Comparison of ENCODE assay signal across 8 cellular contexts in the genomic region with DNA sequence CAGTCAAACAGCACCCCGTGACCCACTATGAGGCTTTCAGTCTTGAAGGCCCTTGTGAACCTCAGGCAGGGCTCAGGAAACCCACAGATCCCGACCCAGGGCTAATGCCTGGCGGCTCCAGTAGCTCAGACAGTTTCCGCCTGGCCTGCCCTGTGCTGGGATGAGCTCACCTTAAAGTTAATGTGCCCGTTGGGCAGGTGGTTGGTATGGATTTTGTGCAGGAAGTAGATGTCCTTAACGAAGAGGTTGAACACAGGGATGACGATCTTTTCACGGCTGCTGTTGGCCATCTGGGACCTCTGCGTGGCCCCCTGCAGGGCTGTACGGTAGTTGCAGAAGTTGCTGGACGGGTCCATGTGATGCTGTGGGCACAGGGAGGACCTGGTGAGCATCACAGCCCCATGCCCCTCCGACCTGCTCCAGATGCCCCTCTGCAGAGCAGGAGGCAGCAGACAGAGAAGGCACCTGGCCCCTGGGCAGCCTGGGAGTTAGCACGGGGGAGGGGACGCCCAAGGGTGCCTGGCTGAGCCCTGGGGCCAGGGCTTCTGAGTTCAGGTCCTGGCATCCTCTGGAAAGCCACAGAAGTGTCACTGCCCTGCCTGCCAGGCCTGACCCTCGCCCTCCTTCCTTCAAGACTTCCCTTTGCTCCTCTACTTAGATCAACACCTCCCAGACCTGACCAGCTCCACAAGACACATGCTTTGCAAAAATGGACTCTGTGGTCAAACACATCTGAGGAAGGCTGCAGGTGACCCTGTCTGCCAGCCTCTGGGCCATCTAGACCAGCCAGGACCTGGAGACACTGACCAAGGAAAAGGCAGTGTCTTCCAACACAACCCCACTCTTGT. TPM values are rescaled to one million over a fixed set of nuclear protein-coding genes. Genes with fewer than 3 reads are reported as not detected.
DNase-seq lines count a peak whose midpoint lies in the region; ATAC-seq and TF ChIP-seq lines count a peak whose summit lies in the region.

No MANE protein-coding gene starts in this region.

- no peak overlapping the region for H3K27ac ChIP-seq in SK-N-SH (ENCODE audit: low read depth in 2 of 2, low read length in 1 of 2)

- DNase-seq in AG08396 (ENCODE audit: low spot score), result peak; percentile 51
- DNase-seq in GM13976 (ENCODE audit: low spot score), result peak; percentile 62
- peak; percentile 71 for DNase-seq in SK-N-SH
- DNase-seq in iPS-NIHi7 (ENCODE audit: extremely low spot score), result peak; percentile 34
- DNase-seq in SIG-M5 (lab: John Stamatoyannopoulos, UW), result no peak
- DNase-seq in NCI-H1105 (lab: John Stamatoyannopoulos, UW), result no peak
- DNase-seq in HPDE6-E6E7 (ENCODE audit: extremely low spot score), result no peak

- no peaks in the 10 kb centered on the region for H3K36me3 ChIP-seq in SK-N-SH (replicated peaks in 1 of 2; ENCODE audit: control insufficient read depth in 1 of 2, insufficient read depth in 2 of 2, low read length in 1 of 2)

- CTCF ChIA-PET in SK-N-SH (lab: Yijun Ruan, JAX), result no interaction called here

- H3K9ac ChIP-seq in SK-N-SH, result no peak overlapping the region

- no peaks in the 10 kb centered on the region for H3K27me3 ChIP-seq in SK-N-SH (ENCODE audit: insufficient read depth)

- ATAC-seq in GM18907 (IDR thresholded peaks at IDR 0.05; ENCODE audit: unreplicated experiment), result no peak

- H3K9me2 ChIP-seq in SK-N-SH, result no peaks in the 10 kb centered on the region

- no peak for TF ChIP-seq CTCF in GM13976 (IDR thresholded peaks at IDR 0.05; ENCODE audit: borderline replicate concordance, control extremely low read depth, extremely low read depth, insufficient read depth, missing control alignments)
- TF ChIP-seq CTCF in SK-N-SH (IDR thresholded peaks at IDR 0.05), result peak; percentile 45

- H3K4me1 ChIP-seq in SK-N-SH (ENCODE audit: control insufficient read depth in 1 of 2, insufficient read depth in 2 of 2, low read depth in 1 of 2, low read length in 1 of 2), result peaks cover 0 to 5% of the 10 kb centered on the region in 2 experiments; a peak in 1 of 4 replicates

- peak; percentile 26; the same call in 1 of the 2 replicates for TF ChIP-seq RAD21 in SK-N-SH (IDR thresholded peaks at IDR 0.05; ENCODE audit: low read length)

- no peak overlapping the region for H3K4me2 ChIP-seq in SK-N-SH

- H3K4me3 ChIP-seq in SK-N-SH (ENCODE audit: low read depth in 2 of 2, low read length in 1 of 2), result no peak overlapping the region

- no peaks in the 10 kb centered on the region for H4K20me1 ChIP-seq in SK-N-SH (ENCODE audit: insufficient read depth)

- H3F3A ChIP-seq in SK-N-SH (replicated peaks; ENCODE audit: insufficient read depth), result no peaks in the 10 kb centered on the region

- H3K79me2 ChIP-seq in SK-N-SH (ENCODE audit: insufficient read depth), result no peaks in the 10 kb centered on the region

- no peak for TF ChIP-seq EP300 in SK-N-SH (IDR thresholded peaks at IDR 0.05; ENCODE audit: borderline replicate concordance in 1 of 2, low read depth in 1 of 2, low read length in 1 of 2)

- in situ Hi-C loops in GM13976 (cut with MboI; ENCODE audit: low sequenced_read_pairs, unreplicated experiment), result no loop called here

- POLR2A ChIA-PET in SK-N-SH (lab: Yijun Ruan, JAX), result interaction anchor here (0.6 kb wide), 1 partner anchor 701 kb away, joined by 4 read pairs; no protein-coding TSS in a partner anchor

- H2AFZ ChIP-seq in SK-N-SH (ENCODE audit: low read depth), result no peak overlapping the region

- no peaks in the 10 kb centered on the region for H3K9me3 ChIP-seq in SK-N-SH

- 58% methylated on average over 4 of the region's 15 CpGs for WGBS in SK-N-SH (ENCODE audit: low lambda C conversion rate)

TF ChIP-seq in SK-N-SH, 30 proteins besides CTCF, POLR2A, EP300 and RAD21:
- TF ChIP-seq ELF1 (IDR thresholded peaks at IDR 0.05) (no peak), TEAD4 (IDR thresholded peaks at IDR 0.05; ENCODE audit: borderline replicate concordance, insufficient read depth) (no peak), RXRA (IDR thresholded peaks at IDR 0.05; ENCODE audit: borderline replicate concordance, low read depth) (no peak), TAF1 (IDR thresholded peaks at IDR 0.05; ENCODE audit: borderline replicate concordance, low read depth, low read length) (no peak), SIN3A (IDR thresholded peaks at IDR 0.05; ENCODE audit: borderline replicate concordance, low read depth, low read length) (no peak), MXI1 (IDR thresholded peaks at IDR 0.05; ENCODE audit: low read depth, low read length) (no peak), MEF2A (IDR thresholded peaks at IDR 0.05; ENCODE audit: borderline replicate concordance, low read depth) (no peak), NFIC (IDR thresholded peaks at IDR 0.05; ENCODE audit: borderline replicate concordance) (no peak), SMC3 (IDR thresholded peaks at IDR 0.05; ENCODE audit: low read depth, low read length) (no peak), CHD2 (IDR thresholded peaks at IDR 0.05; ENCODE audit: low read length, partially characterized antibody) (no peak), USF1 (IDR thresholded peaks at IDR 0.05; ENCODE audit: borderline replicate concordance, low read depth) (no peak), EZH2phosphoT487 (IDR thresholded peaks at IDR 0.05; ENCODE audit: borderline replicate concordance, low read depth) (no peak), FOXM1 (IDR thresholded peaks at IDR 0.05; ENCODE audit: low read depth) (no peak), POLR2AphosphoS5 (IDR thresholded peaks at IDR 0.05; ENCODE audit: low read depth, low read length) (no peak)
- TF ChIP-seq, protein P1, sequence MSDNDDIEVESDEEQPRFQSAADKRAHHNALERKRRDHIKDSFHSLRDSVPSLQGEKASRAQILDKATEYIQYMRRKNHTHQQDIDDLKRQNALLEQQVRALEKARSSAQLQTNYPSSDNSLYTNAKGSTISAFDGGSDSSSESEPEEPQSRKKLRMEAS (IDR thresholded peaks at IDR 0.05; ENCODE audit: low read depth), result no peak

RNA-seq across cellular contexts. Expression of gene CSGALNACT2, which starts 59.8 kb away (rescaled TPM):
- 11.5 and 16.0 TPM in 2 replicates for polyA plus RNA-seq in SK-N-SH (2012; rRNA removed)
- 16.1 and 21.2 TPM in 2 replicates for polyA plus RNA-seq in SK-N-SH (2012; cell fraction: cytosol; rRNA removed)
- polyA plus RNA-seq in SK-N-SH (2012; cell fraction: nucleus; rRNA removed), result 10.9 and 19.7 TPM in 2 replicates

Comparison
In these comparisons a context has a peak if more than half of its experiments do, and no peak if none do; other contexts are left out.
1. DNase-seq: peak in AG08396 (single experiment), GM13976 (single experiment), SK-N-SH (single experiment) and iPS-NIHi7 (single experiment); none in SIG-M5 (single experiment), NCI-H1105 (single experiment) and HPDE6-E6E7 (single experiment).